ENCODE assay signal across 26 cellular contexts in the genomic region with DNA sequence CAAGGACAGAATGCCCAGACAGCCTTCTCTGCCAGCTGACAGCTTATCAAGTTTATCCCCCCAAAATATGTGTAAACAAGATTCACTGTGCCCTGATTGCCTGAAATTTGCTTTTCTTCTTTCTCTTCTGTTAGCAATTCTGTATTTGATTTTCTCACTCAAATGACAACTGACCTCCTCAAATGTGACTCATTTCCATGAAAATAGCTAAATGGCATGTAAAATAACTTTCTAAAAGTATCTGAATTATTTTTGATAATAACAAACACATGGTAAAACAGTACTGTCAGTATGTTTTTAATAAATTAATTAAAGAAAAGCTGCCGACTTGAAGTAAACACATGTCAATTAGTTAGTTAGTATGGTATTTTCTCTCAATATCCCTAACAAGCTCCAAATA.
"Had no signal": no experiment of that assay in that cellular context is flagged by ENCODE, and none has a peak within 500 bp of the region (broad histone marks: within the 10 kb centered on the region; RNA-seq: fewer than 3 reads in every experiment).

No MANE protein-coding gene starts in this region.

- H3K27ac ChIP-seq: dorsolateral prefrontal cortex, gastrocnemius medialis, parathyroid adenoma, stomach, thyroid gland had no signal

- DNase-seq: effector CD4-positive, alpha-beta T cell; gastrocnemius medialis; head of caudate nucleus; mucosa of descending colon; naive B cell; stimulated activated CD4-positive, alpha-beta T cell treated with anti-CD3 and anti-CD28 coated beads, Interleukin-12 subunit alpha, Interleukin-12 subunit beta, amount 100 ng/mL, for 4 hours; stimulated activated CD4-positive, alpha-beta T cell treated with anti-CD3 and anti-CD28 coated beads, Interleukin-1b, Interleukin-23, amount 100 ng/mL, for 48 hours; stimulated activated CD4-positive, alpha-beta T cell treated with anti-CD3 and anti-CD28 coated beads, Interleukin-4, amount 100 ng/mL, for 1 hour; stimulated activated naive CD4-positive, alpha-beta T cell treated with Interleukin-2 at 50 U/mL for 16 hours; stomach; thyroid gland; trophoblast cell had no signal

- H3K4me3 ChIP-seq: dorsolateral prefrontal cortex, gastrocnemius medialis, lung, mucosa of descending colon, smooth muscle cell, stomach, thyroid gland had no signal

- H3K4me3 Mint-ChIP-seq: memory B cell; mesothelial cell of epicardium; naive B cell; natural killer cell treated with Interleukin-12 subunit alpha and Interleukin-12 subunit beta and Interleukin-15 and Interleukin-18, amount 100 ng/mL, for 72 hours; neural crest cell; stimulated activated effector memory CD8-positive, alpha-beta T cell treated with anti-CD3 and anti-CD28 coated beads, Interleukin-12 subunit alpha, Interleukin-12 subunit beta, amount 100 ng/mL, for 72 hours had no signal

- H3K36me3 Mint-ChIP-seq: memory B cell; mesothelial cell of epicardium; naive B cell; natural killer cell treated with Interleukin-12 subunit alpha and Interleukin-12 subunit beta and Interleukin-15 and Interleukin-18, amount 100 ng/mL, for 72 hours; stimulated activated effector memory CD8-positive, alpha-beta T cell treated with anti-CD3 and anti-CD28 coated beads, Interleukin-12 subunit alpha, Interleukin-12 subunit beta, amount 100 ng/mL, for 72 hours had no signal

- H3K9me3 ChIP-seq: gastrocnemius medialis, mucosa of descending colon, thyroid gland had no signal

- H3K4me2 ChIP-seq: smooth muscle cell had no signal

- H3K27me3 Mint-ChIP-seq: memory B cell; natural killer cell treated with Interleukin-12 subunit alpha and Interleukin-12 subunit beta and Interleukin-15 and Interleukin-18, amount 100 ng/mL, for 72 hours; progenitor cell of endocrine pancreas had no signal

- H3K4me1 ChIP-seq: gastrocnemius medialis, stomach, thyroid gland had no signal

- H3K27ac Mint-ChIP-seq: memory B cell; mesothelial cell of epicardium; natural killer cell treated with Interleukin-12 subunit alpha and Interleukin-12 subunit beta and Interleukin-15 and Interleukin-18, amount 100 ng/mL, for 72 hours; stimulated activated effector memory CD8-positive, alpha-beta T cell treated with anti-CD3 and anti-CD28 coated beads, Interleukin-12 subunit alpha, Interleukin-12 subunit beta, amount 100 ng/mL, for 72 hours had no signal

- H3K79me2 ChIP-seq: parathyroid adenoma had no signal

- H3K9me3 Mint-ChIP-seq: neural crest cell had no signal

- H3K4me1 Mint-ChIP-seq: memory B cell; mesothelial cell of epicardium; naive B cell; neural crest cell; stimulated activated effector memory CD8-positive, alpha-beta T cell treated with anti-CD3 and anti-CD28 coated beads, Interleukin-12 subunit alpha, Interleukin-12 subunit beta, amount 100 ng/mL, for 72 hours had no signal

- ATAC-seq: gastrocnemius medialis; left lobe of liver; mucosa of descending colon; natural killer cell treated with Interleukin-12 subunit alpha and Interleukin-12 subunit beta and Interleukin-15 and Interleukin-18, amount 100 ng/mL, for 72 hours; sciatic nerve; stimulated activated effector memory CD8-positive, alpha-beta T cell treated with anti-CD3 and anti-CD28 coated beads, Interleukin-12 subunit alpha, Interleukin-12 subunit beta, amount 100 ng/mL, for 72 hours had no signal

- H3K27me3 ChIP-seq: dorsolateral prefrontal cortex, gastrocnemius medialis, stomach, thyroid gland had no signal

- H3K36me3 ChIP-seq: gastrocnemius medialis, stomach, thyroid gland had no signal

- H3K9ac ChIP-seq: parathyroid adenoma had no signal

- FAIRE-seq: colon, keratinocyte had no signal

- H2AFZ ChIP-seq: parathyroid adenoma had no signal
